In the genomic region with DNA sequence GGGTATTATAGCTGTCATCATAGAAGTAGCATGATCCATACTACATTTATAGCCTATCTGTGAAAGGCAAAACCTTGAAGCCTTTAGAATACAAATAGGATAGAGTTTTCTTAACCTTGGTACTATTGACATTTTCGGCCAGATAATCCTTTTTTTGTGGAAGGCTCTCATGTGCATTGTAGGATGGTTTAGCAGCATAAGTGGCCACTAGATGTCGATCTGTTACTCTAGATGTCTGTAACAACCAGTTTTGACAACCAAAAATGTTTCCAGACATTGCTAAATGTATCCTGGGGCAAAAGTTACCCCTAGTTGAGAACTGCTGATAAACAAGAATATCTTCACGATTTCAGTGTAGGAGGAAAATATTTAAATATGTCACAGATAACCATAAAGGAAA, we compare ENCODE assay signal across 15 cellular contexts.
DNase-seq lines count a peak whose midpoint lies in the region; ATAC-seq, FAIRE-seq and TF ChIP-seq lines count a peak whose summit lies in the region.
"Had no signal": no experiment of that assay in that cellular context is flagged by ENCODE, and none has a peak within 500 bp of the region (broad histone marks: within the 10 kb centered on the region; RNA-seq: fewer than 3 reads in every experiment).

No MANE protein-coding gene starts in this region.

- H3K9ac ChIP-seq in keratinocyte (ENCODE audit: control insufficient read depth, extremely low read depth, insufficient read depth, low read length) = no peak overlapping the region
- H3K9ac ChIP-seq: parathyroid adenoma had no signal

- WGBS in spleen, 5 donors = 55 to 67% (median 62%) methylated on average over 3 of the region's 3 CpGs

- dilution Hi-C loops in keratinocyte (cut with MboI; ENCODE audit: extremely low pct_ligation_motif_present, low sequenced_read_pairs) = no loop called here

- TF ChIP-seq POLR2A in spleen (IDR thresholded peaks at IDR 0.05) = no peak

- H3K79me2 ChIP-seq in keratinocyte (ENCODE audit: control insufficient read depth, insufficient read depth, low read length) = no peaks in the 10 kb centered on the region
- H3K79me2 ChIP-seq: parathyroid adenoma had no signal

- H3K27ac ChIP-seq in VCaP (no peak overlapping the region), keratinocyte (ENCODE audit: control insufficient read depth, insufficient read depth, low read length) (no peak overlapping the region), spleen (no peak overlapping the region)
- H3K27ac ChIP-seq: parathyroid adenoma, testis had no signal

- TF ChIP-seq CTCF in BE2C (IDR thresholded peaks at IDR 0.05; ENCODE audit: low read depth, low read length) (peak; percentile 33), VCaP (conservative IDR thresholded peaks at IDR 0.05) (peak; percentile 84), keratinocyte (optimal IDR thresholded peaks at IDR 0.05 in 1 of 3, IDR thresholded peaks at IDR 0.05 in 1 of 3, conservative IDR thresholded peaks at IDR 0.05 in 1 of 3; ENCODE audit: extremely low read depth in 1 of 3, insufficient read depth in 2 of 3, low read length in 3 of 3) (peak in 2 of 3 experiments; percentile 6 to 44), spleen (IDR thresholded peaks at IDR 0.05 in 8 of 11, conservative IDR thresholded peaks at IDR 0.05 in 3 of 11) (no peak)

- H3K9me1 ChIP-seq in keratinocyte (ENCODE audit: control insufficient read depth, extremely low read depth, insufficient read depth, low read length) = no peaks in the 10 kb centered on the region

- H2AFZ ChIP-seq in keratinocyte (ENCODE audit: control insufficient read depth, low read length) = no peak overlapping the region
- H2AFZ ChIP-seq: parathyroid adenoma had no signal

- no peak overlapping the region for H3K4me2 ChIP-seq in keratinocyte (ENCODE audit: control insufficient read depth, extremely low read depth, insufficient read depth, low read depth, low read length)

- no peaks in the 10 kb centered on the region for H3K9me3 ChIP-seq in BE2C
- no peaks in the 10 kb centered on the region for H3K9me3 ChIP-seq in keratinocyte (ENCODE audit: control insufficient read depth, low read depth, low read length)
- peaks cover 0 to 15% (median 6%) of the 10 kb centered on the region in 8 donors for H3K9me3 ChIP-seq in spleen
- H3K9me3 ChIP-seq: testis had no signal

- DNase-seq in BE2C = no peak
- DNase-seq in H7 = peak; percentile 46
- DNase-seq in keratinocyte (ENCODE audit: low read depth, low spot score) = no peak
- DNase-seq in spleen = no peak
- no peak for DNase-seq in globus pallidus (ENCODE audit: low spot score)
- DNase-seq: activated CD8-positive, alpha-beta T cell treated with anti-CD3 and anti-CD28 coated beads for 36 hours; foreskin melanocyte; NCI-H1417 treated with DMSO at 0.1 percent for 48 hours; NCI-H748 treated with DMSO at 0.1 percent for 48 hours; SIG-M5; testis had no signal

- intact Hi-C loops in spleen (cut with DNase I; ENCODE audit: low total_unique reads) = no loop called here

- H3K4me3 ChIP-seq in BE2C (ENCODE audit: low read depth, low read length) = no peak overlapping the region
- no peak overlapping the region for H3K4me3 ChIP-seq in H7 (ENCODE audit: insufficient read depth, low read depth, low read length)
- H3K4me3 ChIP-seq in keratinocyte (ENCODE audit: control insufficient read depth in 2 of 3, extremely low read depth in 1 of 3, insufficient read depth in 2 of 3, low read depth in 1 of 3, low read length in 3 of 3) = no peak overlapping the region
- H3K4me3 ChIP-seq in spleen = no peak overlapping the region
- H3K4me3 ChIP-seq: testis had no signal

- H4K20me1 ChIP-seq in keratinocyte (ENCODE audit: control insufficient read depth, extremely low read depth, insufficient read depth, low read length) = no peaks in the 10 kb centered on the region

- FAIRE-seq in keratinocyte (lab: Jason Lieb, UNC) = no peak

- H3K36me3 ChIP-seq in BE2C = no peaks in the 10 kb centered on the region
- H3K36me3 ChIP-seq in H7 (replicated peaks; ENCODE audit: control insufficient read depth, insufficient read depth, low read length) = no peaks in the 10 kb centered on the region
- H3K36me3 ChIP-seq in keratinocyte (ENCODE audit: control insufficient read depth in 2 of 2, extremely low read depth in 1 of 2, insufficient read depth in 2 of 2, low read length in 2 of 2) = no peaks in the 10 kb centered on the region
- no peaks in the 10 kb centered on the region for H3K36me3 ChIP-seq in spleen

- peaks cover 3% of the 10 kb centered on the region; the same call in 1 of the 2 replicates for H3K27me3 ChIP-seq in BE2C
- no peaks in the 10 kb centered on the region for H3K27me3 ChIP-seq in H7 (ENCODE audit: control insufficient read depth, insufficient read depth, low read length)
- H3K27me3 ChIP-seq in keratinocyte (ENCODE audit: control insufficient read depth, extremely low read depth, insufficient read depth, low read length) = no peaks in the 10 kb centered on the region
- peaks cover 0 to 15% (median 0%) of the 10 kb centered on the region in 7 donors for H3K27me3 ChIP-seq in spleen (replicated peaks in 1 of 7)
- H3K27me3 ChIP-seq: testis had no signal

- H3K4me1 ChIP-seq in BE2C (no peaks in the 10 kb centered on the region), keratinocyte (ENCODE audit: control insufficient read depth, extremely low read depth, insufficient read depth, low read length) (no peaks in the 10 kb centered on the region), spleen (no peaks in the 10 kb centered on the region)
- H3K4me1 ChIP-seq: parathyroid adenoma, testis had no signal

- ATAC-seq in GM18520 (IDR thresholded peaks at IDR 0.05; ENCODE audit: unreplicated experiment) (no peak), HG03196 (IDR thresholded peaks at IDR 0.05; ENCODE audit: unreplicated experiment) (no peak)
- ATAC-seq: activated CD8-positive, alpha-beta T cell treated with anti-CD3 and anti-CD28 coated beads for 36 hours had no signal

Comparison
In these comparisons a context has a peak if more than half of its experiments do, and no peak if none do; other contexts are left out.
1. CTCF ChIP-seq: peak in BE2C (single experiment), VCaP (single experiment) and keratinocyte (2 of 3); none in spleen (0 of 11).